ENCODE assay signal across 1 cellular context in the genomic region with DNA sequence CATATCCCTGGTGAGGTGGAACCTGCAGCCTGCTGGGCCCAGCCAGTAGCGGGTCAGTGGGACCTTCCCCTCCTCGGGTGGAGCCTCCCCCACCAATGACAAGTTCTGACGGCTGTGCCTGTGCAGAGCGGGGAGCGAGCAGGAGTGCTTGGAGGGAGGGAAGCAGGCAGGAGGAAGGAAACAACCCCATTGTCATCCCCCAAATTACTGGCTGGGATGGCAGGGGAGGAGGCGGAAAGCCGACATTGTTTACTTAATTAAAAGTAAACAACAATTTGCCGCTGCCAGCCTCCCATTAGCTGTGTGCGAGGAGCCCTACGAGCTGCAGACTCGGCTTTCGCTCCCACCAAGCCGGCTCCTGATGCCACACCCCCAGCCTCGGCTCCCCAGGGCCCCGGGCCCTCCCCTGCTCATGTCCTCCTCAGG.
TF ChIP-seq lines count a peak whose summit lies in the region.

No MANE protein-coding gene starts in this region.

TF ChIP-seq in HepG2, 621 proteins besides CTCF, POLR2A, EP300 and RAD21:
- TF ChIP-seq LCORL (IDR thresholded peaks at IDR 0.05): no peak
- TF ChIP-seq LCORL (CRISPR knock-in tag; IDR thresholded peaks at IDR 0.05): peak; percentile 46; the same call in 1 of the 2 replicates
- no peak for TF ChIP-seq SOX13 (IDR thresholded peaks at IDR 0.05)
- TF ChIP-seq SOX13 (CRISPR knock-in tag; conservative IDR thresholded peaks at IDR 0.05 in 1 of 2, IDR thresholded peaks at IDR 0.05 in 1 of 2): 0 out of 4 replicates have a peak, but pooled peaks of 1 of the 2 experiments have one; percentile 10
- TF ChIP-seq ZBTB38 (CRISPR knock-in tag; IDR thresholded peaks at IDR 0.05): 0 out of 2 replicates have a peak, but pooled peaks have one; percentile 55
- peak; percentile 80 for TF ChIP-seq FOXA1 (IDR thresholded peaks at IDR 0.05)
- TF ChIP-seq FOXA1 (CRISPR knock-in tag; IDR thresholded peaks at IDR 0.05): peak; percentile 80
- TF ChIP-seq FOXA3 (CRISPR knock-in tag; IDR thresholded peaks at IDR 0.05): peak; percentile 58; the same call in 1 of the 2 replicates
- no peak for TF ChIP-seq POLR2AphosphoS2 (IDR thresholded peaks at IDR 0.05; ENCODE audit: low read depth, low read length)
- TF ChIP-seq ZNF687 (CRISPR knock-in tag; IDR thresholded peaks at IDR 0.05): peak; percentile 62
- no peak for TF ChIP-seq SOX6 (IDR thresholded peaks at IDR 0.05)
- peak; percentile 53 for TF ChIP-seq SOX6 (CRISPR knock-in tag; IDR thresholded peaks at IDR 0.05)
- TF ChIP-seq FOXP1 (IDR thresholded peaks at IDR 0.05): no peak
- TF ChIP-seq FOXP1 (CRISPR knock-in tag; IDR thresholded peaks at IDR 0.05): 0 out of 2 replicates have a peak, but pooled peaks have one; percentile 17
- TF ChIP-seq KLF9 (CRISPR knock-in tag; IDR thresholded peaks at IDR 0.05; ENCODE audit: low read depth): no peak
